11 cellular contexts compared by ENCODE assay signal in the genomic region with DNA sequence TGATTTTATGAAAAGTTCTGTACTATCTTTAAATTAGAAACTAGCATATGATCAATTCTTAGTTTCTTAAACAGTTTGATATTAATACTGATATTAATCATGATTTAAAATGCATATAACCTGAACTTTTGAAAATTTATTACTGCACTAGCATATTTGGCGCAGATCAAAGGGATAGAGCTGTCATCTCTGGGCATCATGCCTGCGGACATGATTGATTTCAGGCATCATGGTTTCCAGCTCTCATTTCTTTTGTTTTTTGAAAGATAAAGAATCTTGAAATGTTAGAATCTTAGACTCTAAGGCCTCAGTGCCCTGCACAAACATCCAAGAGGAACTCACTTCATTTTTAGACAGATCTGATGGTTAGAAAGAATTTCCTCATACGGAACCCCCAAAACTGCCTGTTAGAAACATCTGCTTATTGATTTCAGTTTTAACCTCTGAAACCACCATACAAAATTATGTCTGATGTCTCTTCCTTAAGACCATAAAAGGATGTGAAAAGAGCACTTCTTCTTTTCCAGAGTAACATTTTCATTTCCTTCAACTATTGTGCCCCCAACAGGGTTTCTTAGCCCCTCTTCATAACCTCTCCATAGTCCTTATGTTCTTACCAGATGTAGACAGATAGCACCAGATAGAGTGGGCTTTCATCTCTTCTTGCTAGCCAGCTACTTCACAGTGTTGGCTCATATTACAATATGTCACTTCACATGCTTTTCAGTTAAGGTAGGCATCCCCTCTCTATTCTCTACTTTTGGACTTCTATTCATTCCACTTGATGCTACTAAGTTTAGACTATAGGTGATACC.
DNase-seq lines count a peak whose midpoint lies in the region; ATAC-seq and TF ChIP-seq lines count a peak whose summit lies in the region.
"Had no signal": no experiment of that assay in that cellular context is flagged by ENCODE, and none has a peak within 500 bp of the region (broad histone marks: within the 10 kb centered on the region; RNA-seq: fewer than 3 reads in every experiment).

No MANE protein-coding gene starts in this region.

- H3K9me3 ChIP-seq in suprapubic skin (no peaks in the 10 kb centered on the region), testis (no peaks in the 10 kb centered on the region)
- H3K9me3 ChIP-seq: esophagus muscularis mucosa had no signal

- DNase-seq in NOMO-1 (lab: John Stamatoyannopoulos, UW; ENCODE audit: unreplicated experiment in 2 of 2) (peak; percentile 71 to 95), suprapubic skin (ENCODE audit: low spot score in 2 of 2) (no peak), testis (no peak), cerebellum (ENCODE audit: low spot score) (no peak), ureter (ENCODE audit: low spot score) (no peak)
- DNase-seq: activated gamma-delta T cell had no signal

- H3K36me3 ChIP-seq in suprapubic skin, result no peaks in the 10 kb centered on the region
- no peaks in the 10 kb centered on the region for H3K36me3 ChIP-seq in testis (ENCODE audit: low read depth, missing control alignments)
- H3K36me3 ChIP-seq: esophagus muscularis mucosa had no signal

- no peak for TF ChIP-seq POLR2A in suprapubic skin (IDR thresholded peaks at IDR 0.05)
- no peak for TF ChIP-seq POLR2A in testis (IDR thresholded peaks at IDR 0.05)

- H3K4me1 ChIP-seq in suprapubic skin, result no peaks in the 10 kb centered on the region
- H3K4me1 ChIP-seq in testis, result no peaks in the 10 kb centered on the region

- H3K4me3 ChIP-seq in GM08714 (ENCODE audit: low read length), result peak overlapping the region; percentile 50; the same call in 1 of the 2 replicates
- H3K4me3 ChIP-seq in suprapubic skin, result no peak overlapping the region
- no peak overlapping the region for H3K4me3 ChIP-seq in testis
- H3K4me3 ChIP-seq: esophagus muscularis mucosa, SK-N-MC had no signal

- ATAC-seq in GM19438 (IDR thresholded peaks at IDR 0.05; ENCODE audit: low read depth, unreplicated experiment), result peak; percentile 98
- peak; percentile 88 for ATAC-seq in HG03039 (IDR thresholded peaks at IDR 0.05; ENCODE audit: unreplicated experiment)

- H3K27me3 ChIP-seq in suprapubic skin (no peaks in the 10 kb centered on the region), testis (no peaks in the 10 kb centered on the region)
- H3K27me3 ChIP-seq: esophagus muscularis mucosa had no signal

- no peak for TF ChIP-seq CTCF in suprapubic skin (IDR thresholded peaks at IDR 0.05)
- no peak for TF ChIP-seq CTCF in testis (IDR thresholded peaks at IDR 0.05)

- WGBS in suprapubic skin, result 43% methylated on average over 3 of the region's 3 CpGs
- 81 to 84% methylated on average over 3 of the region's 3 CpGs for WGBS in testis, 2 donors

- intact Hi-C loops in testis (cut with DNase I; ENCODE audit: low total_unique reads), result no loop called here

- H3K27ac ChIP-seq in suprapubic skin (no peak overlapping the region), testis (no peak overlapping the region)
- H3K27ac ChIP-seq: esophagus muscularis mucosa, SK-N-MC had no signal

- TF ChIP-seq EP300 in suprapubic skin (IDR thresholded peaks at IDR 0.05), result no peak

Comparison
In these comparisons a context has a peak if more than half of its experiments do, and no peak if none do; other contexts are left out.
1. DNase-seq: peak in NOMO-1 (2 of 2); none in suprapubic skin (0 of 2), testis (single experiment), cerebellum (single experiment) and ureter (single experiment).